8 cellular contexts compared by ENCODE assay signal in genomic region chr7:24907311-24907886, GRCh38.
A peak's percentile ranks its signal among the peaks of the same experiment; 100 is the strongest.
DNase-seq lines count a peak whose midpoint lies in the region; ATAC-seq and TF ChIP-seq lines count a peak whose summit lies in the region.

No MANE protein-coding gene starts in this region.

- no peaks in the 10 kb centered on the region for H3K27me3 ChIP-seq in SJSA1 (replicated peaks)
- H3K27me3 ChIP-seq in foreskin keratinocyte, result no peaks in the 10 kb centered on the region
- H3K27me3 ChIP-seq in gastroesophageal sphincter, result no peaks in the 10 kb centered on the region
- no peaks in the 10 kb centered on the region for H3K27me3 ChIP-seq in right atrium auricular region

- WGBS in gastroesophageal sphincter (ENCODE audit: low coverage in 1 of 2), 2 donors, result 54 to 75% methylated on average over 2 to 7 of the region's 7 CpGs

- peak in 1 of 2 experiments; percentile 39 for DNase-seq in SJSA1 (ENCODE audit: low read depth in 1 of 2, low spot score in 2 of 2)
- peak; percentile 65 to 86 for DNase-seq in foreskin keratinocyte
- DNase-seq in NCI-H2029 treated with DMSO at 0.1 percent for 48 hours (lab: John Stamatoyannopoulos, UW), result no peak
- no peak for DNase-seq in right atrium auricular region (ENCODE audit: low spot score)
- no peak for DNase-seq in NCI-H1694 (lab: John Stamatoyannopoulos, UW)

- TF ChIP-seq CTCF in foreskin keratinocyte (conservative IDR thresholded peaks at IDR 0.05) (no peak), gastroesophageal sphincter (IDR thresholded peaks at IDR 0.05) (no peak), right atrium auricular region (IDR thresholded peaks at IDR 0.05) (no peak)

- H3K9me3 ChIP-seq in SJSA1 (replicated peaks), result no peaks in the 10 kb centered on the region
- H3K9me3 ChIP-seq in gastroesophageal sphincter, result no peaks in the 10 kb centered on the region
- H3K9me3 ChIP-seq in right atrium auricular region, result no peaks in the 10 kb centered on the region

- TF ChIP-seq EP300 in gastroesophageal sphincter (IDR thresholded peaks at IDR 0.05), result no peak

- H3K27ac ChIP-seq in SJSA1 (peak overlapping the region; percentile 17; the same call in 1 of the 2 replicates), foreskin keratinocyte (peak overlapping the region; percentile 81), gastroesophageal sphincter (no peak overlapping the region), right atrium auricular region (no peak overlapping the region)

- H3K4me3 ChIP-seq in SJSA1, result no peak overlapping the region
- no peak overlapping the region for H3K4me3 ChIP-seq in gastroesophageal sphincter
- no peak overlapping the region for H3K4me3 ChIP-seq in right atrium auricular region

- ATAC-seq in GM18870 (IDR thresholded peaks at IDR 0.05; ENCODE audit: unreplicated experiment), result peak; percentile 57
- peak; percentile 52 for ATAC-seq in HG02763 (IDR thresholded peaks at IDR 0.05; ENCODE audit: unreplicated experiment)
- ATAC-seq in foreskin keratinocyte, result peak; percentile 87
- ATAC-seq in gastroesophageal sphincter, result no peak

- TF ChIP-seq POLR2A in gastroesophageal sphincter (IDR thresholded peaks at IDR 0.05), result no peak

- peaks cover 27% of the 10 kb centered on the region for H3K4me1 ChIP-seq in SJSA1 (replicated peaks)
- H3K4me1 ChIP-seq in foreskin keratinocyte, result peaks cover 56% of the 10 kb centered on the region
- no peaks in the 10 kb centered on the region for H3K4me1 ChIP-seq in gastroesophageal sphincter
- H3K4me1 ChIP-seq in right atrium auricular region, result peaks cover 0 to 20% of the 10 kb centered on the region in 2 donors

- H3K36me3 ChIP-seq in SJSA1 (no peaks in the 10 kb centered on the region), gastroesophageal sphincter (no peaks in the 10 kb centered on the region), right atrium auricular region (no peaks in the 10 kb centered on the region)

Comparison
In these comparisons a context has a peak if more than half of its experiments do, and no peak if none do; other contexts are left out.
1. DNase-seq: peak in foreskin keratinocyte (2 of 2); none in NCI-H2029 treated with DMSO at 0.1 percent for 48 hours (single experiment), right atrium auricular region (single experiment) and NCI-H1694 (single experiment).
2. H3K27ac ChIP-seq: peak in SJSA1 (single experiment) and foreskin keratinocyte (single experiment); none in gastroesophageal sphincter (0 of 4) and right atrium auricular region (0 of 2).